In the genomic region with DNA sequence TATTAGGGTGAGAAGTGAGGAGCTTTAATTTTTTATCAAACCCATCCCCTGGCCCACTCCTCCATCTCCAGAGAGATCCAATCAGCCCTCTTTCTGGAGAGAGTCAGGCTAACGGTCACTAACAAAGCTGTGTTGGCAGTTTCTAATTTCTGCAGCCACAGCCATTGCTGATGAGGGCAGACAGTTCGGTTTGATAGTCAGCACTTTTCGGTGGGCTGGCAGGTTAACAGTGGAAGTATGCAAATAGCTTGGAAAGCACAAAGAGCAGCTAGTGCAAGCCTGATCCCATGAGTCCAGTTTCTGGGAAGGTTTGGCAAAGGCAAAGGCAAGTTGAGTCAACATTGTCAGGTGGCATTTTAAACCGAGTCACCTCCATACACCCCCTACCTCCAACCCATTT, we compare ENCODE assay signal across 17 cellular contexts.
DNase-seq lines count a peak whose midpoint lies in the region; ATAC-seq and TF ChIP-seq lines count a peak whose summit lies in the region.
"Had no signal": no experiment of that assay in that cellular context is flagged by ENCODE, and none has a peak within 500 bp of the region (broad histone marks: within the 10 kb centered on the region; RNA-seq: fewer than 3 reads in every experiment).

No MANE protein-coding gene starts in this region.

- H3K9ac ChIP-seq in BLaER1 treated with 17β-estradiol and CSF1 and Interleukin-3, amounts not matched to agents 10 nM and 100 nM: peak overlapping the region in 5 of 11 experiments; percentile 80 to 93 (median 90); a peak in 9 of 22 replicates
- H3K9ac ChIP-seq in Loucy (ENCODE audit: low read depth, low read length, poor library complexity, severe bottlenecking): peak overlapping the region; percentile 45

- peaks cover 44 to 56% of the 10 kb centered on the region in 2 donors for H3K4me1 Mint-ChIP-seq in effector memory CD8-positive, alpha-beta T cell (ENCODE audit: low read depth in 2 of 2)

- H3K4me2 ChIP-seq in BLaER1 treated with 17β-estradiol and CSF1 and Interleukin-3, amounts not matched to agents 10 nM and 100 nM: peak overlapping the region in 6 of 11 experiments; percentile 71 to 99 (median 93); a peak in 12 of 22 replicates
- H3K4me2 ChIP-seq in Loucy (ENCODE audit: low read depth, low read length, poor library complexity, severe bottlenecking): peak overlapping the region; percentile 63
- H3K4me2 ChIP-seq: smooth muscle cell had no signal

- H3K4me3 ChIP-seq in BLaER1 treated with 17β-estradiol and CSF1 and Interleukin-3, amounts not matched to agents 10 nM and 100 nM: peak overlapping the region in 6 of 10 experiments; percentile 47 to 79 (median 68); a peak in 10 of 20 replicates
- H3K4me3 ChIP-seq in Loucy (ENCODE audit: low read length, poor library complexity, severe bottlenecking): peak overlapping the region; percentile 59
- H3K4me3 ChIP-seq in neutrophil (ENCODE audit: low read depth in 1 of 2, low read length in 1 of 2): peak overlapping the region; percentile 62 to 66
- H3K4me3 ChIP-seq: smooth muscle cell had no signal

- no peaks in the 10 kb centered on the region for H3K9me3 Mint-ChIP-seq in effector memory CD8-positive, alpha-beta T cell
- H3K9me3 Mint-ChIP-seq: HFFc6; stimulated activated naive B cell treated with anti-CD40 and anti-IgM and Interleukin-4, amounts not matched to agents 10 μg/mL and 1 μg/mL and 100 μg/mL, for 72 hours had no signal

- H3K27me3 Mint-ChIP-seq in effector memory CD8-positive, alpha-beta T cell: no peaks in the 10 kb centered on the region
- H3K27me3 Mint-ChIP-seq: stimulated activated naive B cell treated with anti-CD40 and anti-IgM and Interleukin-4, amounts not matched to agents 10 μg/mL and 1 μg/mL and 100 μg/mL, for 72 hours had no signal

- no peak for ATAC-seq in effector memory CD8-positive, alpha-beta T cell (replicated peaks)
- no peak for ATAC-seq in GM21381 (IDR thresholded peaks at IDR 0.05; ENCODE audit: unreplicated experiment)
- ATAC-seq: stimulated activated naive B cell treated with anti-CD40 and anti-IgM and Interleukin-4, amounts not matched to agents 10 μg/mL and 1 μg/mL and 100 μg/mL, for 72 hours had no signal

- H3K79me2 ChIP-seq in Loucy (ENCODE audit: insufficient read depth, low read length): peaks cover 6% of the 10 kb centered on the region; the same call in 1 of the 2 replicates

- H2AFZ ChIP-seq in Loucy (ENCODE audit: low read length): no peak overlapping the region

- H3F3A ChIP-seq in Loucy (ENCODE audit: low read depth): no peaks in the 10 kb centered on the region

- H3K27ac Mint-ChIP-seq in effector memory CD8-positive, alpha-beta T cell: peak overlapping the region; percentile 79 to 84
- H3K27ac Mint-ChIP-seq: HFFc6; stimulated activated naive B cell treated with anti-CD40 and anti-IgM and Interleukin-4, amounts not matched to agents 10 μg/mL and 1 μg/mL and 100 μg/mL, for 72 hours had no signal

- no peak for TF ChIP-seq CTCF in Loucy (conservative IDR thresholded peaks at IDR 0.05; ENCODE audit: low read length)
- no peak for TF ChIP-seq CTCF in neutrophil (IDR thresholded peaks at IDR 0.05)

- peaks cover 0 to 36% (median 0%) of the 10 kb centered on the region in 11 experiments; a peak in 4 of 22 replicates for H4K20me1 ChIP-seq in BLaER1 treated with 17β-estradiol and CSF1 and Interleukin-3, amounts not matched to agents 10 nM and 100 nM
- no peaks in the 10 kb centered on the region for H4K20me1 ChIP-seq in Loucy (ENCODE audit: insufficient read depth, low read length, poor library complexity, severe bottlenecking)

- H3K36me3 ChIP-seq in BLaER1 treated with 17β-estradiol and CSF1 and Interleukin-3, amounts not matched to agents 10 nM and 100 nM: peaks cover 0 to 60% (median 15%) of the 10 kb centered on the region in 11 experiments; a peak in 13 of 22 replicates
- no peaks in the 10 kb centered on the region for H3K36me3 ChIP-seq in Loucy (ENCODE audit: insufficient read depth, low read length)
- H3K36me3 ChIP-seq in neutrophil: peaks cover 27% of the 10 kb centered on the region

- peaks cover 37% of the 10 kb centered on the region for H3K36me3 Mint-ChIP-seq in effector memory CD8-positive, alpha-beta T cell (ENCODE audit: insufficient read depth)
- H3K36me3 Mint-ChIP-seq: stimulated activated naive B cell treated with anti-CD40 and anti-IgM and Interleukin-4, amounts not matched to agents 10 μg/mL and 1 μg/mL and 100 μg/mL, for 72 hours had no signal

- H3K9me2 ChIP-seq in Loucy (replicated peaks; ENCODE audit: low read depth, low read length): no peaks in the 10 kb centered on the region

- H3K4me3 Mint-ChIP-seq in effector memory CD8-positive, alpha-beta T cell: peak overlapping the region; percentile 73 to 81
- H3K4me3 Mint-ChIP-seq: HFFc6; stimulated activated naive B cell treated with anti-CD40 and anti-IgM and Interleukin-4, amounts not matched to agents 10 μg/mL and 1 μg/mL and 100 μg/mL, for 72 hours had no signal

- peak overlapping the region in 6 of 11 experiments; percentile 84 to 95 (median 88); a peak in 12 of 22 replicates for H3K27ac ChIP-seq in BLaER1 treated with 17β-estradiol and CSF1 and Interleukin-3, amounts not matched to agents 10 nM and 100 nM
- peak overlapping the region; percentile 96 for H3K27ac ChIP-seq in neutrophil

- peaks cover 14 to 92% (median 49%) of the 10 kb centered on the region in 10 experiments for H3K4me1 ChIP-seq in BLaER1 treated with 17β-estradiol and CSF1 and Interleukin-3, amounts not matched to agents 10 nM and 100 nM
- H3K4me1 ChIP-seq in Loucy (ENCODE audit: insufficient read depth, low read length, poor library complexity, severe bottlenecking): peaks cover 28% of the 10 kb centered on the region
- peaks cover 42 to 56% of the 10 kb centered on the region in 2 experiments for H3K4me1 ChIP-seq in neutrophil (ENCODE audit: control insufficient read depth in 1 of 2, insufficient read depth in 1 of 2, low read depth in 1 of 2, low read length in 1 of 2)

- DNase-seq in effector memory CD8-positive, alpha-beta T cell: no peak
- DNase-seq in NCI-H2029 treated with DMSO at 0.1 percent for 48 hours (lab: John Stamatoyannopoulos, UW): no peak
- no peak for DNase-seq in NCI-H2029 (lab: John Stamatoyannopoulos, UW)
- no peak for DNase-seq in GOT3 (lab: John Stamatoyannopoulos, UW)
- DNase-seq: activated CD4-positive, alpha-beta T cell treated with anti-CD3 and anti-CD28 coated beads for 48 hours; activated T-cell treated with anti-CD3 and anti-CD28 coated beads, Interleukin-2, amount 50 U/mL, for 48 hours; DMS 273 treated with DMSO at 0.1 percent for 48 hours; HFFc6; NCI-H1436; NCI-H226; stimulated activated naive B cell treated with anti-CD40 and anti-IgM and Interleukin-4, amounts not matched to agents 10 μg/mL and 1 μg/mL and 100 μg/mL, for 72 hours; T-helper 9 cell had no signal

- peaks cover 0 to 33% (median 0%) of the 10 kb centered on the region in 11 experiments; a peak in 6 of 22 replicates for H3K9me3 ChIP-seq in BLaER1 treated with 17β-estradiol and CSF1 and Interleukin-3, amounts not matched to agents 10 nM and 100 nM (replicated peaks in 1 of 11)
- H3K9me3 ChIP-seq in Loucy (ENCODE audit: insufficient read depth, low read depth, low read length): no peaks in the 10 kb centered on the region
- no peaks in the 10 kb centered on the region for H3K9me3 ChIP-seq in neutrophil

- no peaks in the 10 kb centered on the region for H3K27me3 ChIP-seq in BLaER1 treated with 17β-estradiol and CSF1 and Interleukin-3, amounts not matched to agents 10 nM and 100 nM
- H3K27me3 ChIP-seq in Loucy (ENCODE audit: insufficient read depth, low read length, poor library complexity, severe bottlenecking) (no peaks in the 10 kb centered on the region), neutrophil (no peaks in the 10 kb centered on the region)
